23 cellular contexts compared by ENCODE assay signal in genomic region chr5:3329427-3329826, GRCh38.
"Had no signal": no experiment of that assay in that cellular context is flagged by ENCODE, and none has a peak within 500 bp of the region (broad histone marks: within the 10 kb centered on the region; RNA-seq: fewer than 3 reads in every experiment).

No MANE protein-coding gene starts in this region.

- DNase-seq: activated B cell treated with CpG ODN at 0.5 μM for 24 hours; activated CD4-positive, alpha-beta T cell treated with anti-CD3 and anti-CD28 coated beads for 36 hours; activated naive CD4-positive, alpha-beta T cell treated with Interleukin-2 at 50 U/mL for 16 hours; activated T-cell treated with anti-CD3 and anti-CD28 coated beads for 4 hours; activated T-cell treated with anti-CD3 and anti-CD28 coated beads, Interleukin-2, amount 50 U/mL, for 72 hours; body of pancreas; colonic mucosa; effector CD8-positive, alpha-beta T cell; esophagus squamous epithelium; foreskin melanocyte; mucosa of descending colon; right lobe of liver; stimulated activated CD4-positive, alpha-beta T cell treated with anti-CD3 and anti-CD28 coated beads, Interleukin-12 subunit alpha, Interleukin-12 subunit beta, amount 100 ng/mL, for 4 hours; stimulated activated CD4-positive, alpha-beta T cell treated with anti-CD3 and anti-CD28 coated beads, Interleukin-4, amount 100 ng/mL, for 1 hour; stimulated activated naive CD8-positive, alpha-beta T cell treated with anti-CD3 and anti-CD28 coated beads, Interleukin-15, Interleukin-2, amounts not matched to agents 100 U/mL and 50 U/mL, for 24 hours; testis; transverse colon had no signal

- H3K36me3 ChIP-seq: colonic mucosa, esophagus squamous epithelium, left lung, right lobe of liver, transverse colon had no signal

- H3K4me1 ChIP-seq: body of pancreas, colonic mucosa, left lung, right lobe of liver, testis, transverse colon had no signal

- H3K9me3 ChIP-seq: body of pancreas, colonic mucosa, esophagus squamous epithelium, right lobe of liver, testis, transverse colon had no signal

- H3K27me3 Mint-ChIP-seq: activated B cell treated with CpG ODN at 0.5 μM for 24 hours; activated CD4-positive, alpha-beta T cell treated with anti-CD3 and anti-CD28 coated beads for 36 hours; activated naive CD8-positive, alpha-beta T cell; natural killer cell treated with Interleukin-12 subunit alpha and Interleukin-12 subunit beta and Interleukin-15 and Interleukin-18, amount 100 ng/mL, for 72 hours had no signal

- ATAC-seq: activated CD4-positive, alpha-beta T cell treated with anti-CD3 and anti-CD28 coated beads for 36 hours; activated T-cell treated with anti-CD3 and anti-CD28 coated beads, Interleukin-2, amount 50 U/mL, for 72 hours; body of pancreas; left lung; mucosa of descending colon; natural killer cell treated with Interleukin-12 subunit alpha and Interleukin-12 subunit beta and Interleukin-15 and Interleukin-18, amount 100 ng/mL, for 72 hours; right lobe of liver; stimulated activated naive CD8-positive, alpha-beta T cell treated with anti-CD3 and anti-CD28 coated beads, Interleukin-15, Interleukin-2, amounts not matched to agents 100 U/mL and 50 U/mL, for 24 hours had no signal

- H3K4me1 Mint-ChIP-seq: activated B cell treated with CpG ODN at 0.5 μM for 24 hours; activated CD4-positive, alpha-beta T cell treated with anti-CD3 and anti-CD28 coated beads for 36 hours had no signal

- H3K27ac ChIP-seq: body of pancreas, colonic mucosa, epithelial cell of prostate, esophagus squamous epithelium, left lung, right lobe of liver, testis, transverse colon had no signal

- H3K4me3 Mint-ChIP-seq: activated B cell treated with CpG ODN at 0.5 μM for 24 hours; activated CD4-positive, alpha-beta T cell treated with anti-CD3 and anti-CD28 coated beads for 36 hours; activated naive CD8-positive, alpha-beta T cell; activated T-cell treated with anti-CD3 and anti-CD28 coated beads, Interleukin-2, amount 50 U/mL, for 72 hours; natural killer cell treated with Interleukin-12 subunit alpha and Interleukin-12 subunit beta and Interleukin-15 and Interleukin-18, amount 100 ng/mL, for 72 hours; T-helper 2 cell treated with Interferon-gamma antibody and Interleukin-4, amounts not matched to agents 5 μg/mL and 100 μg/mL, for 36 hours had no signal

- H3K27me3 ChIP-seq: body of pancreas, colonic mucosa, esophagus squamous epithelium, left lung, right lobe of liver, testis, transverse colon had no signal

- H3K9me3 Mint-ChIP-seq: natural killer cell treated with Interleukin-12 subunit alpha and Interleukin-12 subunit beta and Interleukin-15 and Interleukin-18, amount 100 ng/mL, for 72 hours had no signal

- H3K27ac Mint-ChIP-seq: activated B cell treated with CpG ODN at 0.5 μM for 24 hours; activated CD4-positive, alpha-beta T cell treated with anti-CD3 and anti-CD28 coated beads for 36 hours; activated naive CD8-positive, alpha-beta T cell; activated T-cell treated with anti-CD3 and anti-CD28 coated beads, Interleukin-2, amount 50 U/mL, for 72 hours; natural killer cell treated with Interleukin-12 subunit alpha and Interleukin-12 subunit beta and Interleukin-15 and Interleukin-18, amount 100 ng/mL, for 72 hours; T-helper 2 cell treated with Interferon-gamma antibody and Interleukin-4, amounts not matched to agents 5 μg/mL and 100 μg/mL, for 36 hours had no signal

- H3K4me3 ChIP-seq: body of pancreas, colonic mucosa, esophagus squamous epithelium, left lung, lung, mucosa of descending colon, right lobe of liver, testis, transverse colon had no signal

- H3K36me3 Mint-ChIP-seq: activated naive CD8-positive, alpha-beta T cell; natural killer cell treated with Interleukin-12 subunit alpha and Interleukin-12 subunit beta and Interleukin-15 and Interleukin-18, amount 100 ng/mL, for 72 hours had no signal
